In the genomic region with DNA sequence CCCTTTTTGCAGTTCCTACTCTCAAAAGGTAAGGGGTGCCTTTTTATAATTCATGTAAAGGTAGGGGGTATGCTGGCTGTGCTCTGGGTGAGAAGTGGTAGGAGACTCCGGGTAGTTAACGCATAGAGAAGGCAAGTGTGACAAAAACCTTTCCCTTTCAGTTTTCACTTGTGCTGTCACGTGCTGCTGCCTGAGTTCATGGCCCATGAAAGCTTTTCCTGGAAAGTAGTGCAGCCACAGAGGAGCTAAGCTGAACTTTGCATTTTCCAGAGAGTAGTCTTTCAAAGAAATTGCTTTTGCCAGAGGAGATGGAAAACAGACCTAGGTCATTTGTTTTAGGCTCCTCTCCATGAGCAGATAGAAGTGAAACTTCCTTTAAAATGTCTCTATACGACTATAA, we compare ENCODE assay signal across 35 cellular contexts. TPM values are rescaled to one million over a fixed set of nuclear protein-coding genes. Genes with fewer than 3 reads are reported as not detected.
"Had no signal": no experiment of that assay in that cellular context is flagged by ENCODE, and none has a peak within 500 bp of the region (broad histone marks: within the 10 kb centered on the region; RNA-seq: fewer than 3 reads in every experiment).

No MANE protein-coding gene starts in this region.

- H3K27ac ChIP-seq: adrenal gland, body of pancreas, breast epithelium, PC-9, RWPE1, VCaP had no signal

- ATAC-seq: activated naive CD4-positive, alpha-beta T cell treated with anti-CD3 and anti-CD28 coated beads, Interleukin-2, amount 50 U/mL, for 72 hours; activated T-cell treated with anti-CD3 and anti-CD28 coated beads, Interleukin-2, amount 50 U/mL, for 4 hours; body of pancreas; K562; Right ventricle myocardium inferior; SK-N-SH treated with all-trans-retinoic acid at 6 μM for 48 hours; T-cell had no signal

- DNase-seq: activated B cell treated with CpG ODN at 0.5 μM for 24 hours; activated CD4-positive, alpha-beta memory T cell treated with anti-CD3 and anti-CD28 coated beads for 36 hours; activated CD4-positive, alpha-beta T cell treated with anti-CD3 and anti-CD28 coated beads for 4 hours; activated CD4-positive, alpha-beta T cell treated with anti-CD3 and anti-CD28 coated beads, Interleukin-2, amount 50 U/mL, for 1 hour; activated CD4-positive, CD25-positive, alpha-beta regulatory T cell treated with anti-CD3 and anti-CD28 coated beads, Interleukin-2, amount 50 U/mL, for 72 hours; activated CD8-positive, alpha-beta memory T cell treated with anti-CD3 and anti-CD28 coated beads, Interleukin-2, amount 50 U/mL, for 4 hours; activated gamma-delta T cell treated with Interleukin-2 at 50 U/mL for 16 hours; activated naive CD4-positive, alpha-beta T cell treated with anti-CD3 and anti-CD28 coated beads for 36 hours; activated T-cell treated with anti-CD3 and anti-CD28 coated beads for 4 hours; activated T-cell treated with anti-CD3 and anti-CD28 coated beads, Interleukin-2, amount 50 U/mL, for 4 hours; adrenal gland; body of pancreas; NCI-H1092 treated with DMSO at 0.1 percent for 48 hours; NCI-H1417; NCI-H146; NCI-H187; NCI-H2029 treated with DMSO at 0.1 percent for 48 hours; NCI-H2171 treated with DMSO at 0.1 percent for 48 hours; NCI-H2227 treated with DMSO at 0.1 percent for 48 hours; NCI-H446 treated with DMSO at 0.1 percent for 48 hours; NCI-H524; PC-9; SIG-M5; T-cell; T-helper 2 cell; T-helper 9 cell had no signal

- H3K4me1 ChIP-seq: adrenal gland, body of pancreas, breast epithelium had no signal

- H3K9me3 ChIP-seq: adrenal gland, body of pancreas had no signal

- H3K36me3 ChIP-seq: adrenal gland, breast epithelium had no signal

- H3K4me3 ChIP-seq: adrenal gland, body of pancreas, breast epithelium, K562, PC-9 had no signal

- H3K27me3 ChIP-seq: adrenal gland, body of pancreas, breast epithelium had no signal

RNA-seq across cellular contexts. Expression of a gene that starts 44.6 kb away (rescaled TPM):
- total RNA-seq: activated B cell treated with CpG ODN at 0.5 μM for 24 hours; activated CD4-positive, alpha-beta memory T cell treated with anti-CD3 and anti-CD28 coated beads for 36 hours; activated naive CD4-positive, alpha-beta T cell treated with anti-CD3 and anti-CD28 coated beads for 36 hours; activated naive CD4-positive, alpha-beta T cell treated with anti-CD3 and anti-CD28 coated beads, Interleukin-2, amount 50 U/mL, for 72 hours; activated T-cell treated with anti-CD3 and anti-CD28 coated beads, Interleukin-2, amount 50 U/mL, for 4 hours; activated T-helper 1 cell treated with anti-CD3 and anti-CD28 coated beads, Interleukin-12 subunit alpha, Interleukin-12 subunit beta, Interleukin-2, Interleukin-4 antibody, amounts not matched to agents 30 ng/mL and 10 ng/mL and 1 ng/mL, durations not matched to agents 14 hours and 24 hours and 36 hours; K562; PC-9; SK-MEL-5; T-cell had no signal
